Comparison of ENCODE assay signal across 8 cellular contexts in the genomic region with DNA sequence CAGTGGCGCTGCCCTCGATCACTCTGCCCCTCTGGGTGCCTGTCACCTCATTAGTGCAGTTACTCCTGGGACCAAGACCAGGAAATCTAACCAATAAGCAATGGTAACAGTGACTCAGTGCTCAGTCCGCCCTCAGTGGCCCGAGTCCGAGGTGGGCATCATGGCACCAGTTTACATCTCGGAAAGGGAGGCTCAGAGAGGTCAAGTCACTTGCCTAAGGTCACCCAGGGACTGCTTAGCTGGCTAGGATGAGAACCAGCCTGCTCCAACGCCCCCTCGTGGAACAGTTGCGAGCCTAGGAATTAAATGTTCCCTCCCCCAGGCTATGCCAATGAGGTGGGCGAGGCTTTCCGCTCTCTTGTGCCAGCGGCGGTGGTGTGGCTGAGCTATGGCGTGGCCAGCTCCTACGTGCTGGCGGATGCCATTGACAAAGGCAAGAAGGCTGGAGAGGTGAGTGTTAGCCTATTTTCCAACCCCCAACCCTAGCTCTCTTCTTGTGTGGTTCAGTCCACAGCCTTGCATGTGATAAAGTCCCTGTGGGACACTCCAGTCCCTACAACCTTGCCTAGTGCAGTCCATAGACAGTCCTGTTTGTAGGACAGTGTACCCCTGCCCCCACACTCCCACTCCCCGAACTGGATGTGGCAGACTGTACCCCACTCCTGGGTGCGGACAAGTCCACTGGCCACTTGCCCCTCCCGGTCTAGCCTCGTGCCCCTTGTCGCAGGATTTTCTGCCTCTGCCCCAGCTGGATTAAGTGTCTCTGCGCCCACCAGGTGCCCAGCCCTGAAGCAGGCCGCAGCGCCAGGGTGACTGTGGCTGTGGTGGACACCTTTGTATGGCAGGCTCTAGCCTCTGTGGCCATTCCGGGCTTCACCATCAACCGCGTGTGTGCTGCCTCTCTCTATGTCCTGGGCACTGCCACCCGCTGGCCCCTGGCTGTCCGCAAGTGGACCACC. TPM values are rescaled to one million over a fixed set of nuclear protein-coding genes. Genes with fewer than 3 reads are reported as not detected.
A peak's percentile ranks its signal among the peaks of the same experiment; 100 is the strongest.
DNase-seq lines count a peak whose midpoint lies in the region; ATAC-seq and TF ChIP-seq lines count a peak whose summit lies in the region.

No MANE protein-coding gene starts in this region.

- H3K9me3 ChIP-seq in right cardiac atrium (ENCODE audit: control insufficient read depth, low read length) (no peaks in the 10 kb centered on the region), uterus (no peaks in the 10 kb centered on the region)

- H3K4me1 ChIP-seq in right cardiac atrium (ENCODE audit: control insufficient read depth, insufficient read depth, low read length) (peaks cover 6% of the 10 kb centered on the region), uterus (peaks cover 0 to 21% of the 10 kb centered on the region in 2 donors)

- intact Hi-C loops in right cardiac atrium (cut with DNase I) = no loop called here
- intact Hi-C loops in uterus (cut with DNase I; ENCODE audit: low total_unique reads) = no loop called here

- peak overlapping the region; percentile 54 for H3K4me3 ChIP-seq in right cardiac atrium (ENCODE audit: low read length)
- H3K4me3 ChIP-seq in uterus = peak overlapping the region; percentile 50 to 63

- H3K27me3 ChIP-seq in right cardiac atrium (ENCODE audit: control insufficient read depth, insufficient read depth) (no peaks in the 10 kb centered on the region), uterus (no peaks in the 10 kb centered on the region)

- ATAC-seq in right cardiac atrium (peak; percentile 13 to 32), HG03097 (IDR thresholded peaks at IDR 0.05; ENCODE audit: low FRiP score, unreplicated experiment) (no peak)

- peak; percentile 63 for DNase-seq in GDM1 (lab: John Stamatoyannopoulos, UW)
- DNase-seq in NCI-H146 treated with DMSO at 0.1 percent for 48 hours (lab: John Stamatoyannopoulos, UW; ENCODE audit: unreplicated experiment) = peak; percentile 2
- peak; percentile 50 to 91 (median 82) for DNase-seq in T-helper 2 cell
- DNase-seq in amygdala (lab: John Stamatoyannopoulos, UW) = peak in 46 of 56 donors; percentile 12 to 75 (median 48)
- DNase-seq in right cardiac atrium = peak; percentile 86 to 92 (median 91)
- DNase-seq in renal cortical epithelial cell (ENCODE audit: low read depth) = peak; percentile 88
- DNase-seq in uterus = peak; percentile 68

- no peak for TF ChIP-seq POLR2A in uterus (IDR thresholded peaks at IDR 0.05)

- H3K27ac ChIP-seq in right cardiac atrium (ENCODE audit: low read length) = peak overlapping the region; percentile 55
- peak overlapping the region; percentile 67 to 74 for H3K27ac ChIP-seq in uterus

- WGBS in right cardiac atrium = 52% methylated on average over 29 of the region's 29 CpGs

- peak; percentile 22 to 65 (median 39) for TF ChIP-seq CTCF in uterus (IDR thresholded peaks at IDR 0.05)

- no peaks in the 10 kb centered on the region for H3K36me3 ChIP-seq in uterus

RNA-seq across cellular contexts. Expression of a gene that starts 1.1 kb away (rescaled TPM):
- 10 to 100 TPM; 15.5 to 29.3 (median 18.6) TPM for total RNA-seq in right cardiac atrium
- polyA plus RNA-seq in right cardiac atrium = 38.9 TPM
- total RNA-seq in renal cortical epithelial cell = 26.5 and 45.3 TPM in 2 replicates
- 1 to 10 TPM in 3 of 4 donors, not detected in 1; 1.2 to 5.5 (median 3.2) TPM for total RNA-seq in uterus

RNA-seq across cellular contexts. Expression of a gene that starts 29.9 kb away (rescaled TPM):
- total RNA-seq in right cardiac atrium (1 to 10 TPM; 2.0 to 5.5 (median 3.5) TPM), renal cortical epithelial cell (57.3 and 97.9 TPM in 2 replicates), uterus (10 to 100 TPM in 2 of 4 donors, 1 to 10 TPM in 1, not detected in 1; 7.8 to 45.9 (median 23.1) TPM)
- polyA plus RNA-seq in right cardiac atrium = 1.6 TPM

RNA-seq across cellular contexts. Expression of a gene that starts 39.5 kb away (rescaled TPM):
- total RNA-seq in right cardiac atrium = 10 to 100 TPM in 3 of 4 donors, 1 to 10 TPM in 1; 8.7 to 17.0 (median 12.7) TPM
- 5.7 TPM for polyA plus RNA-seq in right cardiac atrium
- 29.3 and 33.2 TPM in 2 replicates for total RNA-seq in renal cortical epithelial cell
- total RNA-seq in uterus = 10 to 100 TPM in 3 of 4 donors, 1 to 10 TPM in 1; 8.2 to 25.9 (median 18.9) TPM

RNA-seq across cellular contexts. Expression of a gene that starts 45.1 kb away (rescaled TPM):
- total RNA-seq in right cardiac atrium (not detected), renal cortical epithelial cell (not detected in 2 replicates), uterus (not detected)
- not detected for polyA plus RNA-seq in right cardiac atrium

Comparison
In these comparisons a context has a peak if more than half of its experiments do, and no peak if none do; other contexts are left out.
1. DNase-seq: peak in every context shown above with its lines; median percentile 91 in right cardiac atrium; 88 in renal cortical epithelial cell; 82 in T-helper 2 cell; 68 in uterus; 63 in GDM1; 48 in amygdala; 2 in NCI-H146 treated with DMSO at 0.1 percent for 48 hours.